ENCODE assay signal across 15 cellular contexts in the genomic region with DNA sequence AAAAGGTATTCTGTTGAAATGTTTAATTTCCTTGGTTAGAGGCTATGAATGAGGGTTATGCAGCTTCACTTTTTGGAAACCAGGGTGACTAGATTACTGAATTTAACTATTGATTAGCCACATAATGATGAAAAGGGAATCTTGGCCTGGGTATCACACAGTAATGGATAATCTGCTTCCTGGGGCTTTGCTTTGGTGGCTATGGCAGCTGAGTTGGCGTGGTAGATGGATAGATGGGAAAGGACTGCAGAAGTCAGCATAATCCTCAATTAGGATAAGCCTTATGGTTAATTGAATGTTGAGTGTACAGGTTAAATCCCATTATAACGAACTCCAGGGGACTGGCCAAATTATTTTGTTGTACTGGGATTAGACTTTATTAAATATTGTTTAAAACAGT. TPM values are rescaled to one million over a fixed set of nuclear protein-coding genes. Genes with fewer than 3 reads are reported as not detected.
A peak's percentile ranks its signal among the peaks of the same experiment; 100 is the strongest.
DNase-seq lines count a peak whose midpoint lies in the region; ATAC-seq and TF ChIP-seq lines count a peak whose summit lies in the region.
"Had no signal": no experiment of that assay in that cellular context is flagged by ENCODE, and none has a peak within 500 bp of the region (broad histone marks: within the 10 kb centered on the region; RNA-seq: fewer than 3 reads in every experiment).

No MANE protein-coding gene starts in this region.

- WGBS in mammary epithelial cell (ENCODE audit: low coverage, missing lambda C conversion rate), result 90% methylated on average over 2 of the region's 2 CpGs

- no peaks in the 10 kb centered on the region for H3K27me3 ChIP-seq in mammary epithelial cell (ENCODE audit: insufficient read depth, low read length)
- H3K27me3 ChIP-seq: MG63, SJCRH30 had no signal

- peaks cover 3% of the 10 kb centered on the region for H3K4me1 ChIP-seq in mammary epithelial cell (ENCODE audit: insufficient read depth, low read length)
- H3K4me1 ChIP-seq: prostate gland had no signal

- peak overlapping the region; percentile 81 for H3K27ac Mint-ChIP-seq in MCF 10A (ENCODE audit: low read depth, unreplicated experiment)
- peak overlapping the region; percentile 71 for H3K27ac Mint-ChIP-seq in activated T-helper 2 cell treated with anti-CD3 and anti-CD28 coated beads, Interferon-gamma antibody, Interleukin-2, Interleukin-4, amounts not matched to agents 10 μg/mL and 5 μg/mL and 100 μg/mL, durations not matched to agents 14 hours and 24 hours and 36 hours
- H3K27ac Mint-ChIP-seq in stimulated activated memory B cell treated with anti-CD40 and anti-IgM and Interleukin-4, amounts not matched to agents 10 μg/mL and 1 μg/mL and 100 μg/mL, for 72 hours, result peak overlapping the region; percentile 73

- peaks cover 29% of the 10 kb centered on the region for H3K4me1 Mint-ChIP-seq in MCF 10A (ENCODE audit: insufficient read depth, unreplicated experiment)
- H3K4me1 Mint-ChIP-seq in activated T-helper 2 cell treated with anti-CD3 and anti-CD28 coated beads, Interferon-gamma antibody, Interleukin-2, Interleukin-4, amounts not matched to agents 10 μg/mL and 5 μg/mL and 100 μg/mL, durations not matched to agents 14 hours and 24 hours and 36 hours (ENCODE audit: low read depth), result peaks cover 61% of the 10 kb centered on the region
- peaks cover 62% of the 10 kb centered on the region for H3K4me1 Mint-ChIP-seq in stimulated activated memory B cell treated with anti-CD40 and anti-IgM and Interleukin-4, amounts not matched to agents 10 μg/mL and 1 μg/mL and 100 μg/mL, for 72 hours

- H3K27me3 Mint-ChIP-seq in MCF 10A (ENCODE audit: insufficient read depth, unreplicated experiment), result no peaks in the 10 kb centered on the region
- no peaks in the 10 kb centered on the region for H3K27me3 Mint-ChIP-seq in activated T-helper 2 cell treated with anti-CD3 and anti-CD28 coated beads, Interferon-gamma antibody, Interleukin-2, Interleukin-4, amounts not matched to agents 10 μg/mL and 5 μg/mL and 100 μg/mL, durations not matched to agents 14 hours and 24 hours and 36 hours (ENCODE audit: low read depth)
- no peaks in the 10 kb centered on the region for H3K27me3 Mint-ChIP-seq in stimulated activated memory B cell treated with anti-CD40 and anti-IgM and Interleukin-4, amounts not matched to agents 10 μg/mL and 1 μg/mL and 100 μg/mL, for 72 hours

- DNase-seq in MCF 10A (ENCODE audit: unreplicated experiment), result no peak
- DNase-seq in mammary epithelial cell, result no peak
- peak; percentile 65 to 77 for DNase-seq in NCI-H524 (lab: John Stamatoyannopoulos, UW)
- no peak for DNase-seq in activated T-helper 2 cell treated with anti-CD3 and anti-CD28 coated beads, Interferon-gamma antibody, Interleukin-2, Interleukin-4, amounts not matched to agents 10 μg/mL and 5 μg/mL and 100 μg/mL, durations not matched to agents 14 hours and 24 hours and 36 hours (ENCODE audit: low spot score)
- no peak for DNase-seq in NCI-H446 treated with DMSO at 0.1 percent for 48 hours (lab: John Stamatoyannopoulos, UW)
- DNase-seq: MG63; NCI-H2081; NK-92 treated with Interleukin-12 subunit alpha and Interleukin-12 subunit beta, amount 100 ng/mL, for 24 hours; SJCRH30 had no signal

- no peak overlapping the region for H3K4me3 Mint-ChIP-seq in MCF 10A (ENCODE audit: unreplicated experiment)
- peak overlapping the region; percentile 22 for H3K4me3 Mint-ChIP-seq in activated T-helper 2 cell treated with anti-CD3 and anti-CD28 coated beads, Interferon-gamma antibody, Interleukin-2, Interleukin-4, amounts not matched to agents 10 μg/mL and 5 μg/mL and 100 μg/mL, durations not matched to agents 14 hours and 24 hours and 36 hours (ENCODE audit: low read depth)
- peak overlapping the region; percentile 79 for H3K4me3 Mint-ChIP-seq in stimulated activated memory B cell treated with anti-CD40 and anti-IgM and Interleukin-4, amounts not matched to agents 10 μg/mL and 1 μg/mL and 100 μg/mL, for 72 hours

- peaks cover 96% of the 10 kb centered on the region for H3K79me2 ChIP-seq in mammary epithelial cell (ENCODE audit: insufficient read depth, low read length)

- intact Hi-C loops in MCF 10A (cut with micrococcal nuclease), result no loop called here
- intact Hi-C loops in mammary epithelial cell (cut with micrococcal nuclease), result no loop called here
- intact Hi-C loops in activated T-helper 2 cell treated with anti-CD3 and anti-CD28 coated beads, Interferon-gamma antibody, Interleukin-2, Interleukin-4, amounts not matched to agents 10 μg/mL and 5 μg/mL and 100 μg/mL, durations not matched to agents 14 hours and 24 hours and 36 hours (cut with micrococcal nuclease), result loop anchor here (5.0 to 10.0 kb wide), 2 partner anchors 35 to 312 kb away; no protein-coding TSS in a partner anchor

- no peaks in the 10 kb centered on the region for H4K20me1 ChIP-seq in mammary epithelial cell (ENCODE audit: insufficient read depth, low read length)

- no peaks in the 10 kb centered on the region for H3K36me3 ChIP-seq in mammary epithelial cell (ENCODE audit: insufficient read depth, low read length)
- H3K36me3 ChIP-seq: prostate gland, SJCRH30, thoracic aorta had no signal

- no peak for ATAC-seq in stimulated activated memory B cell treated with anti-CD40 and anti-IgM and Interleukin-4, amounts not matched to agents 10 μg/mL and 1 μg/mL and 100 μg/mL, for 72 hours
- no peak for ATAC-seq in GM21529 (IDR thresholded peaks at IDR 0.05; ENCODE audit: unreplicated experiment)
- no peak for ATAC-seq in GM21619 (IDR thresholded peaks at IDR 0.05; ENCODE audit: unreplicated experiment)

- dilution Hi-C loops in mammary epithelial cell (cut with HindIII; ENCODE audit: low sequenced_read_pairs), result loop anchor here (5.0 kb wide), 1 partner anchor 110 kb away; no protein-coding TSS in a partner anchor

- H3K9ac ChIP-seq in mammary epithelial cell (ENCODE audit: insufficient read depth, low read length), result no peak overlapping the region

- H3K9me3 Mint-ChIP-seq in MCF 10A (ENCODE audit: unreplicated experiment), result no peaks in the 10 kb centered on the region
- H3K9me3 Mint-ChIP-seq in activated T-helper 2 cell treated with anti-CD3 and anti-CD28 coated beads, Interferon-gamma antibody, Interleukin-2, Interleukin-4, amounts not matched to agents 10 μg/mL and 5 μg/mL and 100 μg/mL, durations not matched to agents 14 hours and 24 hours and 36 hours, result no peaks in the 10 kb centered on the region
- no peaks in the 10 kb centered on the region for H3K9me3 Mint-ChIP-seq in stimulated activated memory B cell treated with anti-CD40 and anti-IgM and Interleukin-4, amounts not matched to agents 10 μg/mL and 1 μg/mL and 100 μg/mL, for 72 hours

- H3K36me3 Mint-ChIP-seq in MCF 10A (ENCODE audit: insufficient read depth, unreplicated experiment), result peaks cover 17% of the 10 kb centered on the region
- H3K36me3 Mint-ChIP-seq in activated T-helper 2 cell treated with anti-CD3 and anti-CD28 coated beads, Interferon-gamma antibody, Interleukin-2, Interleukin-4, amounts not matched to agents 10 μg/mL and 5 μg/mL and 100 μg/mL, durations not matched to agents 14 hours and 24 hours and 36 hours (ENCODE audit: low read depth), result peaks cover 71% of the 10 kb centered on the region
- peaks cover 46% of the 10 kb centered on the region for H3K36me3 Mint-ChIP-seq in stimulated activated memory B cell treated with anti-CD40 and anti-IgM and Interleukin-4, amounts not matched to agents 10 μg/mL and 1 μg/mL and 100 μg/mL, for 72 hours

- H3K9me3 ChIP-seq in mammary epithelial cell (replicated peaks; ENCODE audit: insufficient read depth, low read length), result no peaks in the 10 kb centered on the region
- H3K9me3 ChIP-seq: MG63, prostate gland, SJCRH30, thoracic aorta had no signal

- in situ Hi-C loops in mammary epithelial cell (cut with MboI; ENCODE audit: low sequenced_read_pairs in 2 of 2), result no loop called here

- no peak overlapping the region for H3K4me3 ChIP-seq in mammary epithelial cell (replicated peaks in 1 of 3; ENCODE audit: insufficient read depth in 1 of 3, low read depth in 2 of 3, low read length in 3 of 3)
- H3K4me3 ChIP-seq: coronary artery, MG63, prostate gland, SJCRH30, thoracic aorta had no signal

- H3K27ac ChIP-seq in mammary epithelial cell (ENCODE audit: insufficient read depth, low read depth, low read length), result no peak overlapping the region
- H3K27ac ChIP-seq: coronary artery, prostate gland, SJCRH30, thoracic aorta had no signal

- POLR2A ChIA-PET in MCF 10A (lab: Yijun Ruan, JAX), result interaction anchor here (0.7 to 1.4 kb wide), 5 partner anchors 14 to 72 kb away, joined by 3 to 5 read pairs (median 3); no protein-coding TSS in a partner anchor

- no peak overlapping the region for H2AFZ ChIP-seq in mammary epithelial cell (ENCODE audit: low read depth, low read length)

- no peak for TF ChIP-seq CTCF in MCF 10A (IDR thresholded peaks at IDR 0.05; ENCODE audit: unreplicated experiment)
- TF ChIP-seq CTCF in mammary epithelial cell (conservative IDR thresholded peaks at IDR 0.05 in 1 of 2, IDR thresholded peaks at IDR 0.05 in 1 of 2; ENCODE audit: extremely low read depth in 1 of 2, insufficient read depth in 1 of 2, low read depth in 1 of 2, low read length in 2 of 2), result no peak

- CTCF ChIA-PET in MCF 10A (lab: Yijun Ruan, JAX), result interaction anchor here (1.2 to 1.3 kb wide), 2 partner anchors 10 to 123 kb away, joined by 4 read pairs; no protein-coding TSS in a partner anchor
- CTCF ChIA-PET in mammary epithelial cell (lab: Charles Lee; ENCODE audit: low non-redundant PET), result no interaction called here

- H3K4me2 ChIP-seq in mammary epithelial cell (ENCODE audit: insufficient read depth, low read depth, low read length), result no peak overlapping the region

- BruUV-seq in MCF 10A (replicated peaks; lab: Mats Ljungman, UMichigan) (no TSS peak), mammary epithelial cell (replicated peaks; lab: Mats Ljungman, UMichigan) (no TSS peak)

RNA-seq across cellular contexts. Expression of gene NCOA3, which starts 5.2 kb away (rescaled TPM):
- 61.4 and 68.6 TPM in 2 replicates for total RNA-seq in MCF 10A (2022)
- total RNA-seq in mammary epithelial cell, result 10 to 100 TPM; 26.7 to 29.6 TPM
- polyA plus RNA-seq in mammary epithelial cell, result 15.5 TPM
- polyA minus RNA-seq in mammary epithelial cell, result 39.6 TPM
- 119 and 126 TPM in 2 replicates for total RNA-seq in activated T-helper 2 cell treated with anti-CD3 and anti-CD28 coated beads, Interferon-gamma antibody, Interleukin-2, Interleukin-4, amounts not matched to agents 10 μg/mL and 5 μg/mL and 100 μg/mL, durations not matched to agents 14 hours and 24 hours and 36 hours

Comparison
In these comparisons a context has a peak if more than half of its experiments do, and no peak if none do; other contexts are left out.
1. DNase-seq: peak in NCI-H524 (2 of 2); none in MCF 10A (single experiment), mammary epithelial cell (single experiment), activated T-helper 2 cell treated with anti-CD3 and anti-CD28 coated beads, Interferon-gamma antibody, Interleukin-2, Interleukin-4, amounts not matched to agents 10 μg/mL and 5 μg/mL and 100 μg/mL, durations not matched to agents 14 hours and 24 hours and 36 hours (single experiment) and NCI-H446 treated with DMSO at 0.1 percent for 48 hours (single experiment).
2. Peak in every context shown above with its lines, with median percentiles within 50 percentile points of each other: H3K27ac Mint-ChIP-seq.